ENCODE assay signal across 8 cellular contexts in the genomic region with DNA sequence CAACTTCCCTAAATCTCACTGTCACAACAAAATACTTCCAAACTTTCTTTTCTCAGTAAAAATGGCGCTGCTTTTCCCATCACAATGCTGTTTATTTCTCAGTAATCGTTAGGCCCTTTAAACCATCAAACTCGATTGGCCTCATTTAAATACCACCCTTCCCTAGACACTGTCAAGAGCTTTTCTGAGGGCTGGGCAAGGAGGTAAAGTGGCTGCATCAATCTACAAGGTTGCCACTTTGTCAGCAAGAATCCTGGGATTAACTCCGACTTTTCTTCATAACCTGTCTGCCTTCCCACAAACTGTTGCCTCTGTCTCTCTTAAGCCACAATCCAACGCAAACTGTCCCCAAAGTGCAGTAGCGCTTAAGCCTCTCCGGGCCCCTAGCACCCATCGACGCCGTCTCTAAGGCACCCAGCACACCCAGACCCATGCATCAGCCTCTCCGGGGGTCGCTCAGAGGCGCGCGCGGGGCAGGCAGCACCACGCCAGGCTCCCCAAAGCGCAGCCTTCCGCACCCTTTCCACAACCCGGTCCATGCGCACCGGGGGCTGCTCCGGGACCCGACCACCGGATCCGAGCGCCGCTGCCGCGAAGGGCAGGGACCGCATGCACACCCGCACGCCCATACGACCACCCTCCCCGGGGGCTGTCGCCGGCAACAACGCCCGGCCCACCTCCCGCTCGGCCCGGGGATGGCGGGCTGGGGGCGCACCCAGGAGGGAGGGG. TPM values are rescaled to one million over a fixed set of nuclear protein-coding genes. Genes with fewer than 3 reads are reported as not detected.
A peak's percentile ranks its signal among the peaks of the same experiment; 100 is the strongest.
DNase-seq lines count a peak whose midpoint lies in the region; ATAC-seq, FAIRE-seq and TF ChIP-seq lines count a peak whose summit lies in the region.

No MANE protein-coding gene starts in this region.

- peaks cover 21% of the 10 kb centered on the region for H3K4me1 ChIP-seq in GM23338 (ENCODE audit: insufficient read depth)
- H3K4me1 ChIP-seq in breast epithelium: no peaks in the 10 kb centered on the region
- peaks cover 42% of the 10 kb centered on the region for H3K4me1 ChIP-seq in keratinocyte (ENCODE audit: control insufficient read depth, extremely low read depth, insufficient read depth, low read length)
- peaks cover 6 to 66% (median 19%) of the 10 kb centered on the region in 6 donors for H3K4me1 ChIP-seq in spleen

- FAIRE-seq in keratinocyte (lab: Jason Lieb, UNC): no peak
- no peak for FAIRE-seq in H54 (lab: Jason Lieb, UNC)

- dilution Hi-C loops in keratinocyte (cut with MboI; ENCODE audit: extremely low pct_ligation_motif_present, low sequenced_read_pairs): no loop called here

- H3K9me3 Mint-ChIP-seq in CD14-positive monocyte: no peaks in the 10 kb centered on the region
- 0 out of 3 replicates have a peak, but pooled peaks cover 7% of the 10 kb centered on the region for H3K9me3 Mint-ChIP-seq in GM23338

- peak overlapping the region in 3 of 7 donors; percentile 5 to 73 (median 27) for H3K27ac Mint-ChIP-seq in CD14-positive monocyte
- no peak overlapping the region for H3K27ac Mint-ChIP-seq in GM23338

- no peak for DNase-seq in CD14-positive monocyte (ENCODE audit: low spot score)
- DNase-seq in GM23338 (ENCODE audit: low spot score): peak; percentile 54
- peak; percentile 21 for DNase-seq in RKO (ENCODE audit: low spot score)
- no peak for DNase-seq in breast epithelium (ENCODE audit: low spot score in 2 of 2)
- no peak for DNase-seq in keratinocyte (ENCODE audit: low read depth, low spot score)
- DNase-seq in spleen: peak; percentile 87
- no peak for DNase-seq in LoVo (ENCODE audit: low spot score)
- no peak for DNase-seq in H54 (ENCODE audit: insufficient read length, low spot score)

- no peaks in the 10 kb centered on the region for H3K36me3 ChIP-seq in GM23338 (ENCODE audit: insufficient read depth)
- H3K36me3 ChIP-seq in breast epithelium: no peaks in the 10 kb centered on the region
- H3K36me3 ChIP-seq in keratinocyte (ENCODE audit: control insufficient read depth in 2 of 2, extremely low read depth in 1 of 2, insufficient read depth in 2 of 2, low read length in 2 of 2): no peaks in the 10 kb centered on the region
- H3K36me3 ChIP-seq in spleen: no peaks in the 10 kb centered on the region

- ATAC-seq in GM23338: peak; percentile 8

- peak overlapping the region; percentile 72; the same call in 1 of the 2 replicates for H2AFZ ChIP-seq in GM23338
- peak overlapping the region; percentile 49 for H2AFZ ChIP-seq in keratinocyte (ENCODE audit: control insufficient read depth, low read length)

- TF ChIP-seq CTCF in CD14-positive monocyte (IDR thresholded peaks at IDR 0.05) (no peak), GM23338 (conservative IDR thresholded peaks at IDR 0.05; ENCODE audit: low read depth in 2 of 2) (no peak), breast epithelium (IDR thresholded peaks at IDR 0.05) (no peak), keratinocyte (optimal IDR thresholded peaks at IDR 0.05 in 1 of 3, IDR thresholded peaks at IDR 0.05 in 1 of 3, conservative IDR thresholded peaks at IDR 0.05 in 1 of 3; ENCODE audit: extremely low read depth in 1 of 3, insufficient read depth in 2 of 3, low read length in 3 of 3) (no peak), spleen (IDR thresholded peaks at IDR 0.05 in 8 of 11, conservative IDR thresholded peaks at IDR 0.05 in 3 of 11) (no peak)

- H3K27me3 ChIP-seq in GM23338 (ENCODE audit: insufficient read depth) (peaks cover 16% of the 10 kb centered on the region; the same call in 1 of the 2 replicates), breast epithelium (no peaks in the 10 kb centered on the region), keratinocyte (ENCODE audit: control insufficient read depth, extremely low read depth, insufficient read depth, low read length) (no peaks in the 10 kb centered on the region), spleen (replicated peaks in 1 of 7) (peaks cover 0 to 26% (median 12%) of the 10 kb centered on the region in 7 donors)

- H3K27ac ChIP-seq in GM23338 (ENCODE audit: low read depth): no peak overlapping the region
- H3K27ac ChIP-seq in breast epithelium: peak overlapping the region; percentile 57 to 82
- peak overlapping the region; percentile 70 for H3K27ac ChIP-seq in keratinocyte (ENCODE audit: control insufficient read depth, insufficient read depth, low read length)
- peak overlapping the region in 7 of 8 donors; percentile 11 to 90 (median 77) for H3K27ac ChIP-seq in spleen

- H3K4me2 ChIP-seq in GM23338 (peak overlapping the region; percentile 89), keratinocyte (ENCODE audit: control insufficient read depth, extremely low read depth, insufficient read depth, low read depth, low read length) (peak overlapping the region; percentile 88)

- intact Hi-C loops in CD14-positive monocyte (cut with micrococcal nuclease) (loop anchor here in 1 of 2 donors (10.0 kb wide), 1 partner anchor 168 kb away; the partner anchor contains the start of gene KIDINS220), breast epithelium (cut with DNase I; ENCODE audit: low total_unique reads) (no loop called here), spleen (cut with DNase I; ENCODE audit: low total_unique reads) (no loop called here)

- H3K4me3 ChIP-seq in GM23338 (peak overlapping the region; percentile 85), breast epithelium (peak overlapping the region; percentile 61 to 97 (median 85)), keratinocyte (ENCODE audit: control insufficient read depth in 2 of 3, extremely low read depth in 1 of 3, insufficient read depth in 2 of 3, low read depth in 1 of 3, low read length in 3 of 3) (peak overlapping the region; percentile 78 to 88 (median 83)), spleen (peak overlapping the region; percentile 30 to 85 (median 66))

- no peaks in the 10 kb centered on the region for H3K9me3 ChIP-seq in breast epithelium
- H3K9me3 ChIP-seq in keratinocyte (ENCODE audit: control insufficient read depth, low read depth, low read length): no peaks in the 10 kb centered on the region
- no peaks in the 10 kb centered on the region for H3K9me3 ChIP-seq in spleen

- 3 to 4% (median 4%) methylated on average over 29 to 44 of the region's 44 CpGs for WGBS in spleen, 5 donors

- no peaks in the 10 kb centered on the region for H3K36me3 Mint-ChIP-seq in CD14-positive monocyte
- peaks cover 11% of the 10 kb centered on the region for H3K36me3 Mint-ChIP-seq in GM23338 (ENCODE audit: low read depth)

- peaks cover 45% of the 10 kb centered on the region for H3K79me2 ChIP-seq in GM23338 (replicated peaks; ENCODE audit: insufficient read depth)
- peaks cover 54% of the 10 kb centered on the region for H3K79me2 ChIP-seq in keratinocyte (ENCODE audit: control insufficient read depth, insufficient read depth, low read length)

- no peaks in the 10 kb centered on the region for H3K9me2 ChIP-seq in GM23338 (ENCODE audit: insufficient read depth)

- peak overlapping the region; percentile 82 for H3K9ac ChIP-seq in keratinocyte (ENCODE audit: control insufficient read depth, extremely low read depth, insufficient read depth, low read length)

- H3K4me3 Mint-ChIP-seq in CD14-positive monocyte (peak overlapping the region; percentile 92 to 98), GM23338 (peak overlapping the region; percentile 87)

- H4K20me1 ChIP-seq in GM23338 (replicated peaks; ENCODE audit: insufficient read depth): peaks cover 23% of the 10 kb centered on the region
- peaks cover 4% of the 10 kb centered on the region for H4K20me1 ChIP-seq in keratinocyte (ENCODE audit: control insufficient read depth, extremely low read depth, insufficient read depth, low read length)

- H3K4me1 Mint-ChIP-seq in CD14-positive monocyte: peaks cover 38% of the 10 kb centered on the region
- peaks cover 39% of the 10 kb centered on the region for H3K4me1 Mint-ChIP-seq in GM23338

- H3F3A ChIP-seq in GM23338 (replicated peaks; ENCODE audit: low read depth): 0 out of 2 replicates have a peak, but pooled peaks cover 4% of the 10 kb centered on the region

- H3K9me1 ChIP-seq in keratinocyte (ENCODE audit: control insufficient read depth, extremely low read depth, insufficient read depth, low read length): peaks cover 2% of the 10 kb centered on the region

- TF ChIP-seq POLR2A in breast epithelium (IDR thresholded peaks at IDR 0.05) (no peak), spleen (IDR thresholded peaks at IDR 0.05) (no peak), H54 (IDR thresholded peaks at IDR 0.05; ENCODE audit: low read depth, low read length) (no peak)

- H3K27me3 Mint-ChIP-seq in CD14-positive monocyte (ENCODE audit: low read depth in 3 of 3) (peaks cover 0 to 2% (median 2%) of the 10 kb centered on the region in 3 donors), GM23338 (ENCODE audit: insufficient read depth, low read depth, poor library complexity) (peaks cover 12% of the 10 kb centered on the region)

TF ChIP-seq in GM23338, 12 proteins besides CTCF, POLR2A, EP300 and RAD21:
- peak; percentile 42; the same call in 1 of the 2 replicates for TF ChIP-seq NANOG (IDR thresholded peaks at IDR 0.05; ENCODE audit: borderline replicate concordance)
- TF ChIP-seq, protein P1, sequence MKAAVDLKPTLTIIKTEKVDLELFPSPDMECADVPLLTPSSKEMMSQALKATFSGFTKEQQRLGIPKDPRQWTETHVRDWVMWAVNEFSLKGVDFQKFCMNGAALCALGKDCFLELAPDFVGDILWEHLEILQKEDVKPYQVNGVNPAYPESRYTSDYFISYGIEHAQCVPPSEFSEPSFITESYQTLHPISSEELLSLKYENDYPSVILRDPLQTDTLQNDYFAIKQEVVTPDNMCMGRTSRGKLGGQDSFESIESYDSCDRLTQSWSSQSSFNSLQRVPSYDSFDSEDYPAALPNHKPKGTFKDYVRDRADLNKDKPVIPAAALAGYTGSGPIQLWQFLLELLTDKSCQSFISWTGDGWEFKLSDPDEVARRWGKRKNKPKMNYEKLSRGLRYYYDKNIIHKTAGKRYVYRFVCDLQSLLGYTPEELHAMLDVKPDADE (IDR thresholded peaks at IDR 0.05): no peak
TF ChIP-seq in GM23338: peak in this region for 1.

RNA-seq across cellular contexts. Expression of gene MBOAT2, which starts 0.7 kb away (rescaled TPM):
- polyA plus RNA-seq in CD14-positive monocyte (1 to 10 TPM; 5.1 to 5.5 TPM), GM23338 (2016; fragmentation: Nextera tagmentation; extraction: Ambion mirVana) (8.2 and 15.9 TPM in 2 replicates), keratinocyte (64.2 to 121 TPM (median 79.7 TPM) in 3 replicates), spleen (1 to 10 TPM; 1.9 to 3.7 (median 1.9) TPM)
- total RNA-seq in GM23338 (2014; rRNA removed; shearing (Covaris generic)): 22.7 and 24.7 TPM in 2 replicates
- total RNA-seq in breast epithelium (10 to 100 TPM in 2 of 3 donors, 1 to 10 TPM in 1; 6.4 to 41.0 (median 23.6) TPM), spleen (10 to 100 TPM; 10.4 to 44.1 (median 24.2) TPM)
- 36.1 TPM for polyA plus RNA-seq in keratinocyte (2011; ENCODE audit: low read depth)
- polyA plus RNA-seq in keratinocyte (2011; cell fraction: cytosol; rRNA removed): 28.2 and 52.9 TPM in 2 replicates
- polyA plus RNA-seq in keratinocyte (2011; cell fraction: nucleus; rRNA removed): 118 and 141 TPM in 2 replicates
- 53.7 and 67.9 TPM in 2 replicates for polyA plus RNA-seq in keratinocyte (2012; ENCODE audit: low replicate concordance)
- 57.4 to 143 TPM (median 59.2 TPM) in 3 replicates for polyA minus RNA-seq in keratinocyte
- polyA minus RNA-seq in keratinocyte (2011; cell fraction: cytosol; rRNA and poly(A)+ RNA removed): 15.0 TPM
- 39.1 and 116 TPM in 2 replicates for polyA minus RNA-seq in keratinocyte (2011; cell fraction: nucleus; rRNA and poly(A)+ RNA removed)

Comparison
In these comparisons a context has a peak if more than half of its experiments do, and no peak if none do; other contexts are left out.
1. DNase-seq: peak in GM23338 (single experiment), RKO (single experiment) and spleen (single experiment); none in CD14-positive monocyte (single experiment), breast epithelium (0 of 2), keratinocyte (single experiment), LoVo (single experiment) and H54 (single experiment).
2. Peak in every context shown above with its lines, with median percentiles within 50 percentile points of each other: H3K4me3 ChIP-seq.